16 cellular contexts compared by ENCODE assay signal in genomic region chr14:103699261-103699661, GRCh38. TPM values are rescaled to one million over a fixed set of nuclear protein-coding genes. Genes with fewer than 3 reads are reported as not detected.
DNase-seq lines count a peak whose midpoint lies in the region; ATAC-seq and TF ChIP-seq lines count a peak whose summit lies in the region.
"Had no signal": no experiment of that assay in that cellular context is flagged by ENCODE, and none has a peak within 500 bp of the region (broad histone marks: within the 10 kb centered on the region; RNA-seq: fewer than 3 reads in every experiment).

No MANE protein-coding gene starts in this region.

- H3K4me1 Mint-ChIP-seq in activated CD4-positive, alpha-beta T cell treated with anti-CD3 and anti-CD28 coated beads, Interleukin-2, amount 10 ng/mL, durations not matched to agents 7 days and 5 days, result peaks cover 5% of the 10 kb centered on the region

- peak overlapping the region in 1 of 3 donors; percentile 16 for H3K9ac ChIP-seq in skeletal muscle tissue (ENCODE audit: low read depth in 1 of 3, low read length in 3 of 3)

- ATAC-seq in HG03095 (IDR thresholded peaks at IDR 0.05; ENCODE audit: unreplicated experiment), result no peak

- H3K27ac Mint-ChIP-seq in activated CD4-positive, alpha-beta T cell treated with anti-CD3 and anti-CD28 coated beads, Interleukin-2, amount 10 ng/mL, durations not matched to agents 7 days and 5 days, result peak overlapping the region; percentile 9
- H3K27ac Mint-ChIP-seq: CD4-positive, alpha-beta T cell had no signal

- CTCF ChIA-PET in activated CD4-positive, alpha-beta T cell treated with anti-CD3 and anti-CD28 coated beads, Interleukin-2, amount 10 ng/mL, durations not matched to agents 7 days and 5 days (lab: Charles Lee), result interaction anchor here (1.2 kb wide), 1 partner anchor 14 kb away, joined by 3 read pairs; no protein-coding TSS in a partner anchor
- CTCF ChIA-PET in RWPE1 (lab: Yijun Ruan, JAX), result interaction anchor here (0.7 to 1.0 kb wide), 2 partner anchors 10 to 11 kb away, joined by 3 read pairs; no protein-coding TSS in a partner anchor

- H3K9me3 Mint-ChIP-seq in activated CD4-positive, alpha-beta T cell treated with anti-CD3 and anti-CD28 coated beads, Interleukin-2, amount 10 ng/mL, durations not matched to agents 7 days and 5 days, result no peaks in the 10 kb centered on the region
- H3K9me3 Mint-ChIP-seq: CD4-positive, alpha-beta T cell had no signal

- no peak overlapping the region for H3K4me3 Mint-ChIP-seq in activated CD4-positive, alpha-beta T cell treated with anti-CD3 and anti-CD28 coated beads, Interleukin-2, amount 10 ng/mL, durations not matched to agents 7 days and 5 days
- H3K4me3 Mint-ChIP-seq: CD4-positive, alpha-beta T cell had no signal

- peaks cover 15 to 46% of the 10 kb centered on the region in 2 donors for H3K36me3 ChIP-seq in esophagus (ENCODE audit: control insufficient read depth in 2 of 2, insufficient read depth in 2 of 2, low read length in 1 of 2)
- H3K36me3 ChIP-seq in skeletal muscle tissue (ENCODE audit: control insufficient read depth in 3 of 3, insufficient read depth in 3 of 3, low read length in 3 of 3), result peaks cover 21 to 33% (median 29%) of the 10 kb centered on the region in 3 donors

- POLR2A ChIA-PET in activated CD4-positive, alpha-beta T cell treated with anti-CD3 and anti-CD28 coated beads, Interleukin-2, amount 10 ng/mL, durations not matched to agents 7 days and 5 days (lab: Charles Lee), result no interaction called here
- POLR2A ChIA-PET in RWPE1 (lab: Yijun Ruan, JAX; ENCODE audit: low non-redundant PET), result no interaction called here

- H3K4me1 ChIP-seq in esophagus (ENCODE audit: control insufficient read depth in 2 of 2, insufficient read depth in 2 of 2, low read length in 1 of 2) (peaks cover 12 to 43% of the 10 kb centered on the region in 2 donors), skeletal muscle tissue (ENCODE audit: control insufficient read depth in 3 of 3, insufficient read depth in 3 of 3, low read length in 3 of 3) (peaks cover 59 to 82% (median 77%) of the 10 kb centered on the region in 3 donors)

- no peaks in the 10 kb centered on the region for H3K27me3 Mint-ChIP-seq in activated CD4-positive, alpha-beta T cell treated with anti-CD3 and anti-CD28 coated beads, Interleukin-2, amount 10 ng/mL, durations not matched to agents 7 days and 5 days
- H3K27me3 Mint-ChIP-seq: CD4-positive, alpha-beta T cell had no signal

- 82 to 86% methylated on average over 16 to 17 of the region's 17 CpGs for WGBS in esophagus, 2 donors

- H3K9me3 ChIP-seq in esophagus (ENCODE audit: control insufficient read depth in 2 of 2, insufficient read depth in 1 of 2, low read depth in 1 of 2, low read length in 1 of 2) (peaks cover 0 to 2% of the 10 kb centered on the region in 2 donors), skeletal muscle tissue (ENCODE audit: control insufficient read depth in 3 of 3, low read length in 3 of 3) (no peaks in the 10 kb centered on the region)
- H3K9me3 ChIP-seq: right lobe of liver, transverse colon had no signal

- peak overlapping the region; percentile 99 for H3K27ac ChIP-seq in RWPE1
- peak overlapping the region; percentile 32 to 54 for H3K27ac ChIP-seq in esophagus (ENCODE audit: low read depth in 2 of 2, low read length in 1 of 2)
- H3K27ac ChIP-seq in skeletal muscle tissue (ENCODE audit: low read depth, low read length), result peak overlapping the region; percentile 67

- no peak for TF ChIP-seq CTCF in RWPE1 (conservative IDR thresholded peaks at IDR 0.05; ENCODE audit: low read depth)

- no peaks in the 10 kb centered on the region for H3K27me3 ChIP-seq in esophagus (ENCODE audit: control insufficient read depth in 1 of 2, insufficient read depth in 2 of 2, low read length in 2 of 2)
- H3K27me3 ChIP-seq in skeletal muscle tissue (ENCODE audit: control insufficient read depth in 3 of 3, insufficient read depth in 3 of 3, low read length in 3 of 3), result no peaks in the 10 kb centered on the region
- H3K27me3 ChIP-seq: right lobe of liver, transverse colon had no signal

- peaks cover 18% of the 10 kb centered on the region for H3K36me3 Mint-ChIP-seq in activated CD4-positive, alpha-beta T cell treated with anti-CD3 and anti-CD28 coated beads, Interleukin-2, amount 10 ng/mL, durations not matched to agents 7 days and 5 days (ENCODE audit: low read depth)

- no peak for DNase-seq in activated CD4-positive, alpha-beta T cell treated with anti-CD3 and anti-CD28 coated beads, Interleukin-2, amount 10 ng/mL, durations not matched to agents 7 days and 5 days
- no peak for DNase-seq in activated CD4-positive, alpha-beta T cell treated with anti-CD3 and anti-CD28 coated beads for 1 hour
- DNase-seq in RWPE1 (ENCODE audit: low spot score) (no peak), midbrain (lab: John Stamatoyannopoulos, UW) (no peak)
- DNase-seq in stimulated activated CD8-positive, alpha-beta memory T cell treated with anti-CD3 and anti-CD28 coated beads, Interleukin-4, amount 100 ng/mL, for 48 hours, result no peak
- DNase-seq: CD4-positive, alpha-beta T cell; DMS79; erythroblast; NCI-H2081 treated with DMSO at 0.1 percent for 48 hours; stimulated activated CD4-positive, alpha-beta T cell treated with anti-CD3 and anti-CD28 coated beads, Interleukin-2, amount 100 ng/mL, for 48 hours had no signal

- H3K4me3 ChIP-seq in esophagus (ENCODE audit: low read depth in 1 of 2, low read length in 2 of 2) (no peak overlapping the region), skeletal muscle tissue (ENCODE audit: low read length in 3 of 3) (no peak overlapping the region)
- H3K4me3 ChIP-seq: coronary artery, right lobe of liver, transverse colon had no signal

RNA-seq across cellular contexts. Expression of gene XRCC3, which starts 16.0 kb away (rescaled TPM):
- 10 to 100 TPM; 36.4 to 37.4 TPM for total RNA-seq in activated CD4-positive, alpha-beta T cell treated with anti-CD3 and anti-CD28 coated beads, Interleukin-2, amount 10 ng/mL, durations not matched to agents 7 days and 5 days
- polyA plus RNA-seq in esophagus, result 10 to 100 TPM in 1 of 2 donors, 1 to 10 TPM in 1; 7.7 to 17.6 TPM
- total RNA-seq in skeletal muscle tissue, result 2.1 TPM

RNA-seq across cellular contexts. Expression of gene ZFYVE21, which starts 16.3 kb away (rescaled TPM):
- total RNA-seq in activated CD4-positive, alpha-beta T cell treated with anti-CD3 and anti-CD28 coated beads, Interleukin-2, amount 10 ng/mL, durations not matched to agents 7 days and 5 days, result 10 to 100 TPM; 16.9 to 17.2 TPM
- 10 to 100 TPM; 56.5 to 73.5 TPM for polyA plus RNA-seq in esophagus
- 31.3 TPM for total RNA-seq in skeletal muscle tissue

Comparison
In these comparisons a context has a peak if more than half of its experiments do, and no peak if none do; other contexts are left out.
1. H3K27ac ChIP-seq: peak in every context shown above with its lines; median percentile 99 in RWPE1; 67 in skeletal muscle tissue; 43 in esophagus.
2. RNA of gene XRCC3, which starts 16.0 kb away (total RNA-seq): 36.4 to 37.4 TPM in activated CD4-positive, alpha-beta T cell treated with anti-CD3 and anti-CD28 coated beads, Interleukin-2, amount 10 ng/mL, durations not matched to agents 7 days and 5 days; 2.1 TPM in skeletal muscle tissue (single experiment); every median in the first group is over 10 times any median in the second.